ENCODE assay signal across 9 cellular contexts in the genomic region with DNA sequence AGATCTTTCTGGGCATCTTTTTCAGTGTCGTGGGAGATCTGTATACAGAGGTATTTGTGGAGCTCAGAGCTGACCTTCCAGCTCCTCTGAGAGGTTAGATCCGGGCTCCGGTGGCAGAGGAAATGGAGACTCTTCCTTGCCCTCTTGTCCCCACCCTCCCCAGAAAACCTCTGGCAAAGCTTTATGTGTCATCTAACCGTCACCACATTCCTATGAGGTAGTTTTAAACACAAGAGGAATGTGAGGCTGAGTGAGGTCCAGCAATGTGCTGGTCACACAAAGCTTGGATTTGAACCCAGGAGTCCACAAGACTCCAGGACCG. TPM values are rescaled to one million over a fixed set of nuclear protein-coding genes. Genes with fewer than 3 reads are reported as not detected.
DNase-seq lines count a peak whose midpoint lies in the region; ATAC-seq, FAIRE-seq and TF ChIP-seq lines count a peak whose summit lies in the region.
"Had no signal": no experiment of that assay in that cellular context is flagged by ENCODE, and none has a peak within 500 bp of the region (broad histone marks: within the 10 kb centered on the region; RNA-seq: fewer than 3 reads in every experiment).

No MANE protein-coding gene starts in this region.

- H3K14ac ChIP-seq in neuronal stem cell (ENCODE audit: low read length): no peak overlapping the region

- peak overlapping the region; percentile 8 to 67 (median 32) for H3K27ac ChIP-seq in Peyer's patch
- H3K27ac ChIP-seq in endothelial cell of umbilical vein (ENCODE audit: insufficient read depth, low read depth, low read length): no peak overlapping the region
- H3K27ac ChIP-seq in neuronal stem cell (replicated peaks; ENCODE audit: low read length): no peak overlapping the region

- H3K27ac Mint-ChIP-seq in Calu3 (ENCODE audit: unreplicated experiment): no peak overlapping the region
- H3K27ac Mint-ChIP-seq: activated CD4-positive, alpha-beta memory T cell treated with anti-CD3 and anti-CD28 coated beads for 36 hours had no signal

- TF ChIP-seq CTCF in Calu3 (IDR thresholded peaks at IDR 0.05; ENCODE audit: unreplicated experiment): no peak
- no peak for TF ChIP-seq CTCF in Peyer's patch (IDR thresholded peaks at IDR 0.05)
- no peak for TF ChIP-seq CTCF in endothelial cell of umbilical vein (IDR thresholded peaks at IDR 0.05; ENCODE audit: extremely low read depth in 1 of 2, insufficient read depth in 1 of 2, low read depth in 1 of 2, low read length in 2 of 2)
- TF ChIP-seq CTCF in GM10266 (IDR thresholded peaks at IDR 0.05; ENCODE audit: control insufficient read depth, insufficient read depth, low read depth, missing control alignments): no peak

- H3K27me3 Mint-ChIP-seq in Calu3 (ENCODE audit: unreplicated experiment): peaks cover 21% of the 10 kb centered on the region

- H3K9me3 ChIP-seq in Peyer's patch (no peaks in the 10 kb centered on the region), endothelial cell of umbilical vein (replicated peaks; ENCODE audit: control insufficient read depth, insufficient read depth, low read length) (no peaks in the 10 kb centered on the region), neuronal stem cell (replicated peaks in 1 of 2; ENCODE audit: control insufficient read depth in 2 of 2, insufficient read depth in 1 of 2, low read depth in 1 of 2, low read length in 2 of 2) (no peaks in the 10 kb centered on the region)

- peak overlapping the region; percentile 30 for H2BK15ac ChIP-seq in neuronal stem cell (ENCODE audit: low read length)

- peaks cover 9% of the 10 kb centered on the region for H3K4me1 Mint-ChIP-seq in Calu3 (ENCODE audit: low read depth, unreplicated experiment)

- no peak for ATAC-seq in Right ventricle myocardium inferior

- H3K4me1 ChIP-seq in Peyer's patch (peaks cover 3 to 27% (median 8%) of the 10 kb centered on the region in 4 donors), endothelial cell of umbilical vein (ENCODE audit: control insufficient read depth, extremely low read depth, insufficient read depth, low read length) (peaks cover 9% of the 10 kb centered on the region), neuronal stem cell (ENCODE audit: control insufficient read depth in 2 of 2, insufficient read depth in 1 of 2, low read depth in 1 of 2, low read length in 2 of 2) (peaks cover 14 to 15% of the 10 kb centered on the region in 2 donors)

- POLR2A ChIA-PET in endothelial cell of umbilical vein (lab: Charles Lee): no interaction called here

- peak overlapping the region; percentile 19 for H2BK5ac ChIP-seq in neuronal stem cell (ENCODE audit: low read length)

- BruUV-seq in Calu3 (replicated peaks; lab: Mats Ljungman, UMichigan): no TSS peak
- BruUV-seq in endothelial cell of umbilical vein (replicated peaks; lab: Mats Ljungman, UMichigan): no TSS peak

- TF ChIP-seq POLR2A in Peyer's patch (IDR thresholded peaks at IDR 0.05) (no peak), endothelial cell of umbilical vein (IDR thresholded peaks at IDR 0.05; ENCODE audit: low read depth, low read length) (no peak)

- intact Hi-C loops in Calu3 (cut with micrococcal nuclease; ENCODE audit: unreplicated experiment) (no loop called here), endothelial cell of umbilical vein (cut with micrococcal nuclease) (loop anchor here (2.0 kb wide), 3 partner anchors 104 to 292 kb away; a partner anchor contains a TSS), Right ventricle myocardium inferior (cut with DNase I) (no loop called here)

- no peaks in the 10 kb centered on the region for H4K20me1 ChIP-seq in endothelial cell of umbilical vein (replicated peaks; ENCODE audit: control insufficient read depth, extremely low read depth, insufficient read depth, low read length)

- no peaks in the 10 kb centered on the region for H3K79me1 ChIP-seq in neuronal stem cell (ENCODE audit: low read depth, low read length)

- no peaks in the 10 kb centered on the region for H3K9me1 ChIP-seq in endothelial cell of umbilical vein (replicated peaks; ENCODE audit: control insufficient read depth, extremely low read depth, insufficient read depth, low read length)

- no peak overlapping the region for H4K91ac ChIP-seq in neuronal stem cell (ENCODE audit: low read depth, low read length, poor library complexity)

- H3K4me2 ChIP-seq in endothelial cell of umbilical vein (ENCODE audit: insufficient read depth, low read length) (peak overlapping the region; percentile 40), neuronal stem cell (ENCODE audit: insufficient read depth, low read length, poor library complexity, severe bottlenecking) (no peak overlapping the region)

- no peak overlapping the region for H2BK12ac ChIP-seq in neuronal stem cell (ENCODE audit: low read length)

- dilution Hi-C loops in endothelial cell of umbilical vein (cut with MboI; ENCODE audit: extremely low pct_ligation_motif_present, low sequenced_read_pairs): no loop called here

- H3K27me3 ChIP-seq in Peyer's patch (no peaks in the 10 kb centered on the region), endothelial cell of umbilical vein (ENCODE audit: control insufficient read depth in 2 of 2, insufficient read depth in 2 of 2, low read length in 2 of 2) (peaks cover 0 to 4% of the 10 kb centered on the region in 2 experiments), neuronal stem cell (ENCODE audit: control insufficient read depth in 3 of 3, insufficient read depth in 3 of 3, low read depth in 1 of 3, low read length in 3 of 3) (peaks cover 0 to 16% (median 0%) of the 10 kb centered on the region in 3 experiments)

- peak overlapping the region; percentile 87 for H2AFZ ChIP-seq in endothelial cell of umbilical vein (ENCODE audit: low read depth, low read length)
- H2AFZ ChIP-seq in neuronal stem cell (ENCODE audit: low read length): peak overlapping the region; percentile 88

- peak overlapping the region; percentile 84 for H3K18ac ChIP-seq in neuronal stem cell (ENCODE audit: low read length)

- H3K9ac ChIP-seq in endothelial cell of umbilical vein (replicated peaks; ENCODE audit: extremely low read depth, insufficient read depth, low read length): no peak overlapping the region
- H3K9ac ChIP-seq in neuronal stem cell (ENCODE audit: low read depth, low read length, poor library complexity): peak overlapping the region; percentile 12

- CTCF ChIA-PET in Calu3 (lab: Charles Lee) (interaction anchor here (0.5 to 1.5 kb wide), 6 partner anchors 9 to 224 kb away, joined by 3 to 9 read pairs (median 4); a partner anchor contains a TSS), endothelial cell of umbilical vein (lab: Charles Lee) (interaction anchor here (0.7 to 2.6 kb wide), 23 partner anchors 9 to 298 kb away, joined by 3 to 15 read pairs (median 5); a partner anchor contains a TSS)

- no peak overlapping the region for H2BK120ac ChIP-seq in neuronal stem cell (ENCODE audit: low read depth, low read length)

- H3K79me2 ChIP-seq in endothelial cell of umbilical vein (ENCODE audit: control insufficient read depth, insufficient read depth, low read length): no peaks in the 10 kb centered on the region

- H3K36me3 Mint-ChIP-seq in Calu3 (ENCODE audit: insufficient read depth, unreplicated experiment): peaks cover 9% of the 10 kb centered on the region
- H3K36me3 Mint-ChIP-seq: activated CD4-positive, alpha-beta memory T cell treated with anti-CD3 and anti-CD28 coated beads for 36 hours had no signal

- no peak overlapping the region for H4K8ac ChIP-seq in neuronal stem cell (ENCODE audit: low read depth, low read length)

- peak overlapping the region; percentile 64 for H3K4me3 Mint-ChIP-seq in Calu3 (ENCODE audit: low read depth, unreplicated experiment)
- H3K4me3 Mint-ChIP-seq: activated CD4-positive, alpha-beta memory T cell treated with anti-CD3 and anti-CD28 coated beads for 36 hours had no signal

- FAIRE-seq in endothelial cell of umbilical vein (lab: Jason Lieb, UNC): no peak

- no CpG with 5 or more reads among the region's 5 CpGs for WGBS in neuronal stem cell (ENCODE audit: extremely low coverage in 2 of 2, insufficient read length in 2 of 2, insufficient replicate concordance in 1 of 2), 2 donors

- H3K36me3 ChIP-seq in Peyer's patch: no peaks in the 10 kb centered on the region
- H3K36me3 ChIP-seq in endothelial cell of umbilical vein (ENCODE audit: control insufficient read depth in 2 of 2, extremely low read depth in 1 of 2, insufficient read depth in 2 of 2, low read length in 2 of 2): no peaks in the 10 kb centered on the region
- no peaks in the 10 kb centered on the region for H3K36me3 ChIP-seq in neuronal stem cell (replicated peaks in 1 of 2; ENCODE audit: control insufficient read depth in 2 of 2, insufficient read depth in 2 of 2, low read length in 2 of 2)

- in situ Hi-C loops in KBM-7 (cut with MboI; ENCODE audit: low pct_unique_long_range_greater_than_20kb, low sequenced_read_pairs): no loop called here

- peak; percentile 12 for DNase-seq in Calu3
- no peak for DNase-seq in Peyer's patch
- DNase-seq in endothelial cell of umbilical vein (ENCODE audit: low read depth, low spot score): peak; percentile 11
- no peak for DNase-seq in neuronal stem cell (ENCODE audit: low spot score)
- DNase-seq in GM10266 (ENCODE audit: extremely low spot score): no peak
- no peak for DNase-seq in KBM-7
- DNase-seq in Right ventricle myocardium inferior (ENCODE audit: missing footprints): no peak
- no peak for DNase-seq in NCI-H1417 treated with DMSO at 0.1 percent for 48 hours (lab: John Stamatoyannopoulos, UW)

- H3K4me3 ChIP-seq in Peyer's patch: peak overlapping the region in 3 of 4 donors; percentile 28 to 51 (median 41)
- no peak overlapping the region for H3K4me3 ChIP-seq in endothelial cell of umbilical vein (replicated peaks in 1 of 3; ENCODE audit: insufficient read depth in 1 of 3, low read depth in 1 of 3, low read length in 3 of 3)
- H3K4me3 ChIP-seq in neuronal stem cell (ENCODE audit: low read length in 2 of 2): no peak overlapping the region

- no peak overlapping the region for H3K4ac ChIP-seq in neuronal stem cell (ENCODE audit: low read length)

- H3K23ac ChIP-seq in neuronal stem cell (ENCODE audit: low read depth, low read length, poor library complexity): peak overlapping the region; percentile 44

- peak overlapping the region; percentile 47 for H2AK5ac ChIP-seq in neuronal stem cell (ENCODE audit: low read depth, low read length)

- no peaks in the 10 kb centered on the region for H3K9me3 Mint-ChIP-seq in Calu3 (ENCODE audit: low read depth, unreplicated experiment)
- H3K9me3 Mint-ChIP-seq: activated CD4-positive, alpha-beta memory T cell treated with anti-CD3 and anti-CD28 coated beads for 36 hours had no signal

RNA-seq across cellular contexts. Expression of a gene that starts 1.2 kb away (rescaled TPM):
- total RNA-seq in Calu3 (2022): not detected in 2 replicates
- total RNA-seq in Peyer's patch: 1 to 10 TPM in 2 of 4 donors, not detected in 2; 3.3 to 4.4 TPM
- total RNA-seq in endothelial cell of umbilical vein: not detected in 2 replicates
- not detected in 2 replicates for polyA plus RNA-seq in endothelial cell of umbilical vein
- not detected in 2 replicates for polyA plus RNA-seq in endothelial cell of umbilical vein (2011; cell fraction: cytosol; rRNA removed)
- not detected in 2 replicates for polyA plus RNA-seq in endothelial cell of umbilical vein (2011; cell fraction: nucleus; rRNA removed)
- polyA plus RNA-seq in endothelial cell of umbilical vein (2012): 0.18 and 0.51 TPM in 2 replicates
- polyA minus RNA-seq in endothelial cell of umbilical vein: not detected in 2 replicates
- not detected for polyA minus RNA-seq in endothelial cell of umbilical vein (2011; cell fraction: cytosol; rRNA and poly(A)+ RNA removed)
- not detected in 2 replicates for polyA minus RNA-seq in endothelial cell of umbilical vein (2011; cell fraction: nucleus; rRNA and poly(A)+ RNA removed)
- polyA plus RNA-seq in neuronal stem cell (2013, experiment 1 of 2): 0.11 TPM
- polyA plus RNA-seq in neuronal stem cell (2013, experiment 2 of 2): 0.08 TPM
- not detected for total RNA-seq in Right ventricle myocardium inferior

RNA-seq across cellular contexts. Expression of a gene that starts 13.3 kb away (rescaled TPM):
- total RNA-seq in Calu3 (2022) (1.3 and 3.3 TPM in 2 replicates), Peyer's patch (100 to 1,000 TPM in 3 of 4 donors, 10 to 100 TPM in 1; 25.6 to 251 (median 205) TPM), endothelial cell of umbilical vein (0.58 TPM in 1 of 2 replicates, not detected in the other), Right ventricle myocardium inferior (0.30 TPM)
- 0.03 and 0.11 TPM in 2 replicates for polyA plus RNA-seq in endothelial cell of umbilical vein
- polyA plus RNA-seq in endothelial cell of umbilical vein (2011; cell fraction: cytosol; rRNA removed): 0.04 and 0.05 TPM in 2 replicates
- 1.2 and 1.6 TPM in 2 replicates for polyA plus RNA-seq in endothelial cell of umbilical vein (2011; cell fraction: nucleus; rRNA removed)
- 0.29 and 0.43 TPM in 2 replicates for polyA plus RNA-seq in endothelial cell of umbilical vein (2012)
- 0.29 TPM in 1 of 2 replicates, not detected in the other for polyA minus RNA-seq in endothelial cell of umbilical vein
- polyA minus RNA-seq in endothelial cell of umbilical vein (2011; cell fraction: cytosol; rRNA and poly(A)+ RNA removed): not detected
- 0.48 TPM in 1 of 2 replicates, not detected in the other for polyA minus RNA-seq in endothelial cell of umbilical vein (2011; cell fraction: nucleus; rRNA and poly(A)+ RNA removed)
- polyA plus RNA-seq in neuronal stem cell (2013, experiment 1 of 2): 0.20 TPM
- polyA plus RNA-seq in neuronal stem cell (2013, experiment 2 of 2): 0.22 TPM
- total RNA-seq: activated CD4-positive, alpha-beta memory T cell treated with anti-CD3 and anti-CD28 coated beads for 36 hours had no signal

Comparison
In these comparisons a context has a peak if more than half of its experiments do, and no peak if none do; other contexts are left out.
1. DNase-seq: peak in Calu3 (single experiment) and endothelial cell of umbilical vein (single experiment); none in Peyer's patch (0 of 3), neuronal stem cell (single experiment), GM10266 (single experiment), KBM-7 (single experiment), Right ventricle myocardium inferior (single experiment) and NCI-H1417 treated with DMSO at 0.1 percent for 48 hours (single experiment).
2. H3K27ac ChIP-seq: peak in Peyer's patch (4 of 4); none in endothelial cell of umbilical vein (single experiment) and neuronal stem cell (single experiment).
3. H3K4me3 ChIP-seq: peak in Peyer's patch (3 of 4); none in endothelial cell of umbilical vein (0 of 3) and neuronal stem cell (0 of 2).